8 cellular contexts compared by ENCODE assay signal in genomic region chr17:76716146-76716833, GRCh38. TPM values are rescaled to one million over a fixed set of nuclear protein-coding genes. Genes with fewer than 3 reads are reported as not detected.
DNase-seq lines count a peak whose midpoint lies in the region; ATAC-seq and TF ChIP-seq lines count a peak whose summit lies in the region.

No MANE protein-coding gene starts in this region.

- CTCF ChIA-PET in HEK293 (lab: Yijun Ruan, JAX) (interaction anchor here (0.5 to 9.8 kb wide), 14 partner anchors 10 to 1261 kb away, joined by 3 to 175 read pairs (median 6); partner anchors contain the start of genes JMJD6 and METTL23), GM10248 (lab: Yijun Ruan, JAX) (interaction anchor here (0.7 to 5.3 kb wide), 10 partner anchors 8 to 257 kb away, joined by 3 to 45 read pairs (median 4); partner anchors contain the start of genes JMJD6 and METTL23)

- DNase-seq in T-helper 17 cell (peak in 1 of 3 donors; percentile 21), mucosa of descending colon (peak in 1 of 3 donors; percentile 15), NCI-H1436 (lab: John Stamatoyannopoulos, UW) (no peak), GM10248 (ENCODE audit: extremely low spot score) (no peak), NCI-H1930 (lab: John Stamatoyannopoulos, UW) (no peak)
- peak; percentile 74 for DNase-seq in central memory CD4-positive, alpha-beta T cell

- peaks cover 32% of the 10 kb centered on the region for H3K4me1 ChIP-seq in HEK293 (ENCODE audit: control insufficient read depth, insufficient read depth, low read length)
- H3K4me1 ChIP-seq in mucosa of descending colon (ENCODE audit: low read depth), result peaks cover 2% of the 10 kb centered on the region

- TF ChIP-seq CTCF in HEK293 (tag by site-specific recombination; IDR thresholded peaks at IDR 0.05), result no peak
- no peak for TF ChIP-seq CTCF in mucosa of descending colon (IDR thresholded peaks at IDR 0.05)
- TF ChIP-seq CTCF in GM10248 (IDR thresholded peaks at IDR 0.05; ENCODE audit: control extremely low read depth, extremely low read depth, low read depth, missing control alignments), result no peak

- POLR2A ChIA-PET in HEK293 (lab: Yijun Ruan, JAX) (interaction anchor here (0.5 to 3.1 kb wide), 14 partner anchors 8 to 1720 kb away, joined by 3 to 22 read pairs (median 4); partner anchors contain the start of genes JMJD6, METTL23 and MFSD11), GM10248 (lab: Yijun Ruan, JAX) (interaction anchor here (1.6 to 2.0 kb wide), 3 partner anchors 10 to 21 kb away, joined by 6 to 7 read pairs (median 7); partner anchors contain the start of genes JMJD6, METTL23, MFSD11 and SRSF2)

- no peaks in the 10 kb centered on the region for H3K27me3 Mint-ChIP-seq in T-helper 17 cell

- H3K36me3 Mint-ChIP-seq in T-helper 17 cell (ENCODE audit: low read depth), result peaks cover 3% of the 10 kb centered on the region

- H3K27ac ChIP-seq in HEK293 (ENCODE audit: extremely low read depth, low read depth, low read length), result peak overlapping the region; percentile 70

- peaks cover 36% of the 10 kb centered on the region for H3K4me1 Mint-ChIP-seq in T-helper 17 cell

- H3K27ac Mint-ChIP-seq in T-helper 17 cell, result peak overlapping the region; percentile 94

- H3K9me3 ChIP-seq in HEK293 (ENCODE audit: control insufficient read depth, insufficient read depth, low read depth, low read length), result no peaks in the 10 kb centered on the region
- no peaks in the 10 kb centered on the region for H3K9me3 ChIP-seq in T-helper 17 cell (ENCODE audit: control insufficient read depth, low read length, poor library complexity, severe bottlenecking)
- H3K9me3 ChIP-seq in mucosa of descending colon, result no peaks in the 10 kb centered on the region

- peak; percentile 85 for ATAC-seq in T-helper 17 cell
- ATAC-seq in mucosa of descending colon, result peak; percentile 78
- ATAC-seq in HG02970 (IDR thresholded peaks at IDR 0.05; ENCODE audit: low FRiP score, unreplicated experiment), result no peak

- H3K36me3 ChIP-seq in HEK293 (ENCODE audit: control insufficient read depth in 2 of 2, insufficient read depth in 1 of 2, low read length in 2 of 2) (peaks cover 42 to 81% of the 10 kb centered on the region in 2 experiments), mucosa of descending colon (ENCODE audit: low read depth) (peaks cover 28% of the 10 kb centered on the region)

- H3K4me3 ChIP-seq in HEK293 (ENCODE audit: low read depth, low read length) (no peak overlapping the region), mucosa of descending colon (no peak overlapping the region)

- intact Hi-C loops in mucosa of descending colon (cut with DNase I, micrococcal nuclease), result no loop called here

- H3K4me3 Mint-ChIP-seq in T-helper 17 cell, result peak overlapping the region; percentile 41

TF ChIP-seq in HEK293, 187 proteins besides CTCF, POLR2A, EP300 and RAD21 (continues in another document):
- TF ChIP-seq ZFHX2 (tag by site-specific recombination; conservative IDR thresholded peaks at IDR 0.05) (no peak), ZBTB6 (tag by site-specific recombination; IDR thresholded peaks at IDR 0.05) (0 out of 2 replicates have a peak, but pooled peaks have one; percentile 28), PATZ1 (tag by site-specific recombination; IDR thresholded peaks at IDR 0.05) (peak; percentile 32), ZXDB (tag by site-specific recombination; IDR thresholded peaks at IDR 0.05) (peak; percentile 22; the same call in 1 of the 2 replicates), IKZF3 (tag by site-specific recombination; IDR thresholded peaks at IDR 0.05) (peak; percentile 89; the same call in 1 of the 2 replicates), ZNF423 (tag by site-specific recombination; IDR thresholded peaks at IDR 0.05) (peak; percentile 89), ZNF394 (tag by site-specific recombination; IDR thresholded peaks at IDR 0.05; ENCODE audit: borderline replicate concordance) (no peak; the same call in 1 of the 2 replicates), HOXC10 (CRISPR knock-in tag; IDR thresholded peaks at IDR 0.05) (no peak), SP7 (tag by site-specific recombination; IDR thresholded peaks at IDR 0.05) (peak; percentile 50; the same call in 1 of the 2 replicates), ZNF2 (tag by site-specific recombination; IDR thresholded peaks at IDR 0.05) (0 out of 2 replicates have a peak, but pooled peaks have one; percentile 40), SP2 (tag by site-specific recombination; IDR thresholded peaks at IDR 0.05) (peak; percentile 20; the same call in 1 of the 2 replicates), ZNF366 (tag by site-specific recombination; conservative IDR thresholded peaks at IDR 0.05) (0 out of 2 replicates have a peak, but pooled peaks have one; percentile 60), ZBTB44 (tag by site-specific recombination; IDR thresholded peaks at IDR 0.05) (no peak), BCL11B (tag by site-specific recombination; IDR thresholded peaks at IDR 0.05; ENCODE audit: low read depth) (no peak), ZIC2 (tag by site-specific recombination; IDR thresholded peaks at IDR 0.05) (peak; percentile 97), PRDM1 (tag by site-specific recombination; IDR thresholded peaks at IDR 0.05) (peak; percentile 47; the same call in 1 of the 2 replicates), YY1 (tag by site-specific recombination; IDR thresholded peaks at IDR 0.05) (no peak)
- TF ChIP-seq, protein P1, sequence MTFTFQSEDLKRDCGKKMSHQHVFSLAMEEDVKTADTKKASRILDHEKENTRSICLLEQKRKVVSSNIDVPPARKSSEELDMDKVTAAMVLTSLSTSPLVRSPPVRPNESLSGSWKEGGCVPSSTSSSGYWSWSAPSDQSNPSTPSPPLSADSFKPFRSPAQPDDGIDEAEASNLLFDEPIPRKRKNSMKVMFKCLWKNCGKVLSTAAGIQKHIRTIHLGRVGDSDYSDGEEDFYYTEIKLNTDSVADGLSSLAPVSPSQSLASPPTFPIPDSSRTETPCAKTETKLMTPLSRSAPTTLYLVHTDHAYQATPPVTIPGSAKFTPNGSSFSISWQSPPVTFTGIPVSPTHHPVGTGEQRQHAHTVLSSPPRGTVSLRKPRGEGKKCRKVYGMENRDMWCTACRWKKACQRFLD (tag by site-specific recombination; IDR thresholded peaks at IDR 0.05), result no peak
- TF ChIP-seq, protein P2, sequence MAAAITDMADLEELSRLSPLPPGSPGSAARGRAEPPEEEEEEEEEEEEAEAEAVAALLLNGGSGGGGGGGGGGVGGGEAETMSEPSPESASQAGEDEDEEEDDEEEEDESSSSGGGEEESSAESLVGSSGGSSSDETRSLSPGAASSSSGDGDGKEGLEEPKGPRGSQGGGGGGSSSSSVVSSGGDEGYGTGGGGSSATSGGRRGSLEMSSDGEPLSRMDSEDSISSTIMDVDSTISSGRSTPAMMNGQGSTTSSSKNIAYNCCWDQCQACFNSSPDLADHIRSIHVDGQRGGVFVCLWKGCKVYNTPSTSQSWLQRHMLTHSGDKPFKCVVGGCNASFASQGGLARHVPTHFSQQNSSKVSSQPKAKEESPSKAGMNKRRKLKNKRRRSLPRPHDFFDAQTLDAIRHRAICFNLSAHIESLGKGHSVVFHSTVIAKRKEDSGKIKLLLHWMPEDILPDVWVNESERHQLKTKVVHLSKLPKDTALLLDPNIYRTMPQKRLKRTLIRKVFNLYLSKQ (tag by site-specific recombination; IDR thresholded peaks at IDR 0.05; ENCODE audit: borderline replicate concordance), result no peak

RNA-seq across cellular contexts. Expression of gene MXRA7, which starts 5.5 kb away (rescaled TPM):
- total RNA-seq in T-helper 17 cell (1 to 10 TPM; 5.7 to 8.0 TPM), mucosa of descending colon (100 to 1,000 TPM in 1 of 3 donors, 10 to 100 TPM in 2; 11.4 to 214 (median 24.5) TPM)

RNA-seq across cellular contexts. Expression of gene JMJD6, which starts 10.1 kb away (rescaled TPM):
- 100 to 1,000 TPM; 124 to 137 TPM for total RNA-seq in T-helper 17 cell
- 10 to 100 TPM; 27.0 to 56.3 (median 30.3) TPM for total RNA-seq in mucosa of descending colon

RNA-seq across cellular contexts. Expression of gene METTL23, which starts 10.3 kb away (rescaled TPM):
- total RNA-seq in T-helper 17 cell (10 to 100 TPM; 35.1 to 36.2 TPM), mucosa of descending colon (10 to 100 TPM; 22.5 to 30.4 (median 28.7) TPM)

RNA-seq across cellular contexts. Expression of gene SRSF2, which starts 20.8 kb away (rescaled TPM):
- total RNA-seq in T-helper 17 cell (100 to 1,000 TPM; 351 to 393 TPM), mucosa of descending colon (100 to 1,000 TPM; 130 to 166 (median 134) TPM)

RNA-seq across cellular contexts. Expression of gene MFSD11, which starts 21.6 kb away (rescaled TPM):
- total RNA-seq in T-helper 17 cell (10 to 100 TPM; 29.4 to 36.7 TPM), mucosa of descending colon (10 to 100 TPM; 31.2 to 38.2 (median 33.2) TPM)
